ENCODE assay signal across 23 cellular contexts in genomic region chr6:13825871-13826270, GRCh38. TPM values are rescaled to one million over a fixed set of nuclear protein-coding genes. Genes with fewer than 3 reads are reported as not detected.
DNase-seq lines count a peak whose midpoint lies in the region; ATAC-seq and TF ChIP-seq lines count a peak whose summit lies in the region.
"Had no signal": no experiment of that assay in that cellular context is flagged by ENCODE, and none has a peak within 500 bp of the region (broad histone marks: within the 10 kb centered on the region; RNA-seq: fewer than 3 reads in every experiment).

No MANE protein-coding gene starts in this region.

- peak; percentile 4 for DNase-seq in amniotic epithelial cell (ENCODE audit: low read depth)
- no peak for DNase-seq in COLO668 (lab: John Stamatoyannopoulos, UW; ENCODE audit: unreplicated experiment)
- no peak for DNase-seq in AG08395 (ENCODE audit: low spot score)
- DNase-seq: 8988T; ACHN; AML-193; CD4-positive, alpha-beta T cell; CD8-positive, alpha-beta T cell; COR-L47; DMS 273 treated with DMSO at 0.1 percent for 48 hours; DMS153; DMS53; DMS79; DND-41; EL; GDM1 had no signal

- H3K27me3 ChIP-seq in liver (ENCODE audit: control insufficient read depth in 4 of 4, insufficient read depth in 4 of 4, low read length in 3 of 4): no peaks in the 10 kb centered on the region
- H3K27me3 ChIP-seq: BLaER1 treated with 17β-estradiol and CSF1 and Interleukin-3, amounts not matched to agents 10 nM and 100 nM had no signal

- H3K4me1 Mint-ChIP-seq in dendritic cell treated with granulocyte-macrophage colony-stimulating factor and Interleukin-4, amounts not matched to agents 40 ng/mL and 50 ng/mL, for 4 days (ENCODE audit: low read depth): peaks cover 32% of the 10 kb centered on the region

- peaks cover 0 to 6% (median 0%) of the 10 kb centered on the region in 4 donors for H3K9me3 ChIP-seq in liver (ENCODE audit: control insufficient read depth in 4 of 4, low read length in 3 of 4)

- no peak for TF ChIP-seq RAD21 in liver (IDR thresholded peaks at IDR 0.05)

- H3K27ac Mint-ChIP-seq in dendritic cell treated with granulocyte-macrophage colony-stimulating factor and Interleukin-4, amounts not matched to agents 40 ng/mL and 50 ng/mL, for 4 days: peak overlapping the region; percentile 73
- H3K27ac Mint-ChIP-seq: B cell; CD4-positive, alpha-beta T cell; CD8-positive, alpha-beta T cell had no signal

- H3K27me3 Mint-ChIP-seq in dendritic cell treated with granulocyte-macrophage colony-stimulating factor and Interleukin-4, amounts not matched to agents 40 ng/mL and 50 ng/mL, for 4 days: no peaks in the 10 kb centered on the region

- H3K36me3 ChIP-seq in liver (ENCODE audit: control insufficient read depth in 4 of 4, insufficient read depth in 3 of 4, low read depth in 1 of 4, low read length in 3 of 4): no peaks in the 10 kb centered on the region
- H3K36me3 ChIP-seq: BLaER1 treated with 17β-estradiol and CSF1 and Interleukin-3, amounts not matched to agents 10 nM and 100 nM had no signal

- peaks cover 22% of the 10 kb centered on the region for H3K9me3 Mint-ChIP-seq in dendritic cell treated with granulocyte-macrophage colony-stimulating factor and Interleukin-4, amounts not matched to agents 40 ng/mL and 50 ng/mL, for 4 days
- H3K9me3 Mint-ChIP-seq: CD4-positive, alpha-beta T cell had no signal

- H3K27ac ChIP-seq in liver (ENCODE audit: low read depth in 1 of 2, low read length in 2 of 2): no peak overlapping the region
- H3K27ac ChIP-seq: BLaER1 treated with 17β-estradiol and CSF1 and Interleukin-3, amounts not matched to agents 10 nM and 100 nM; C4-2B had no signal

- 92% methylated on average over 1 of the region's 1 CpG for WGBS in liver

- H3K4me3 Mint-ChIP-seq in dendritic cell treated with granulocyte-macrophage colony-stimulating factor and Interleukin-4, amounts not matched to agents 40 ng/mL and 50 ng/mL, for 4 days: no peak overlapping the region
- H3K4me3 Mint-ChIP-seq: B cell; CD4-positive, alpha-beta T cell; CD8-positive, alpha-beta T cell had no signal

- no peaks in the 10 kb centered on the region for H3K4me1 ChIP-seq in liver (ENCODE audit: control insufficient read depth in 4 of 4, insufficient read depth in 4 of 4, low read length in 3 of 4)

- H3K36me3 Mint-ChIP-seq in dendritic cell treated with granulocyte-macrophage colony-stimulating factor and Interleukin-4, amounts not matched to agents 40 ng/mL and 50 ng/mL, for 4 days (ENCODE audit: low read depth): peaks cover 13% of the 10 kb centered on the region
- H3K36me3 Mint-ChIP-seq: CD8-positive, alpha-beta T cell had no signal

- H3K9ac ChIP-seq in liver (ENCODE audit: low read depth in 1 of 2, low read length in 2 of 2): no peak overlapping the region
- H3K9ac ChIP-seq: BLaER1 treated with 17β-estradiol and CSF1 and Interleukin-3, amounts not matched to agents 10 nM and 100 nM had no signal

- no peak overlapping the region for H3K4me3 ChIP-seq in liver (ENCODE audit: low read depth in 1 of 3, low read length in 3 of 3)
- H3K4me3 ChIP-seq: BLaER1 treated with 17β-estradiol and CSF1 and Interleukin-3, amounts not matched to agents 10 nM and 100 nM; GM12878 had no signal

- ATAC-seq in GM19467 (IDR thresholded peaks at IDR 0.05; ENCODE audit: unreplicated experiment): no peak
- ATAC-seq: CD8-positive, alpha-beta T cell; GM12878 had no signal

- no peak for TF ChIP-seq CTCF in liver (IDR thresholded peaks at IDR 0.05; ENCODE audit: low read depth, low read length, missing input control)

- intact Hi-C loops in dendritic cell treated with granulocyte-macrophage colony-stimulating factor and Interleukin-4, amounts not matched to agents 40 ng/mL and 50 ng/mL, for 4 days (cut with micrococcal nuclease): no loop called here

TF ChIP-seq in liver, 16 proteins besides CTCF, POLR2A, EP300 and RAD21:
- no peak for TF ChIP-seq RXRA (IDR thresholded peaks at IDR 0.05)
- TF ChIP-seq ATF3 (IDR thresholded peaks at IDR 0.05): no peak
- peak; percentile 20 to 32 for TF ChIP-seq HNF4A (conservative IDR thresholded peaks at IDR 0.05)

RNA-seq across cellular contexts. Expression of gene MCUR1, which starts 11.5 kb away (rescaled TPM):
- 1 to 10 TPM; 7.4 TPM for total RNA-seq in liver
- 10 to 100 TPM in 1 of 2 donors, 1 to 10 TPM in 1; 7.3 to 17.3 TPM for polyA plus RNA-seq in liver
